14 cellular contexts compared by ENCODE assay signal in genomic region chr2:153106802-153107477, GRCh38.
A peak's percentile ranks its signal among the peaks of the same experiment; 100 is the strongest.
DNase-seq lines count a peak whose midpoint lies in the region; ATAC-seq and TF ChIP-seq lines count a peak whose summit lies in the region.
"Had no signal": no experiment of that assay in that cellular context is flagged by ENCODE, and none has a peak within 500 bp of the region (broad histone marks: within the 10 kb centered on the region; RNA-seq: fewer than 3 reads in every experiment).

No MANE protein-coding gene starts in this region.

- H3K4me1 Mint-ChIP-seq in CD4-positive, alpha-beta T cell (ENCODE audit: low read depth) = no peaks in the 10 kb centered on the region
- peaks cover 5% of the 10 kb centered on the region for H3K4me1 Mint-ChIP-seq in nephron progenitor cell

- H3K36me3 Mint-ChIP-seq in CD4-positive, alpha-beta T cell (ENCODE audit: low read depth) = no peaks in the 10 kb centered on the region
- H3K36me3 Mint-ChIP-seq in nephron progenitor cell (ENCODE audit: low read depth) = no peaks in the 10 kb centered on the region
- H3K36me3 Mint-ChIP-seq: IgD-negative memory B cell had no signal

- in situ Hi-C loops in Panc1 (cut with HindIII; ENCODE audit: low pct_unique_long_range_greater_than_20kb, low sequenced_read_pairs) = no loop called here

- no peaks in the 10 kb centered on the region for H3K4me1 ChIP-seq in Panc1 (ENCODE audit: control insufficient read depth, insufficient read depth, low read length)

- intact Hi-C loops in Panc1 (cut with micrococcal nuclease; ENCODE audit: unreplicated experiment) = no loop called here
- intact Hi-C loops in CD4-positive, alpha-beta T cell (cut with DNase I, micrococcal nuclease) = no loop called here

- no TSS peak for BruUV-seq in Panc1 (replicated peaks; lab: Mats Ljungman, UMichigan)

- H3K9me3 ChIP-seq in Panc1 (ENCODE audit: control insufficient read depth, insufficient read depth, low read depth, low read length) = no peaks in the 10 kb centered on the region
- no peaks in the 10 kb centered on the region for H3K9me3 ChIP-seq in CD4-positive, alpha-beta T cell (ENCODE audit: control insufficient read depth, low read length)

- H3K9me3 Mint-ChIP-seq in CD4-positive, alpha-beta T cell = no peaks in the 10 kb centered on the region
- H3K9me3 Mint-ChIP-seq in nephron progenitor cell = no peaks in the 10 kb centered on the region
- H3K9me3 Mint-ChIP-seq: activated T-helper 1 cell treated with anti-CD3 and anti-CD28 coated beads, Interleukin-12 subunit alpha, Interleukin-12 subunit beta, Interleukin-2, Interleukin-4 antibody, amounts not matched to agents 30 ng/mL and 10 ng/mL and 1 ng/mL, durations not matched to agents 14 hours and 24 hours and 36 hours had no signal

- DNase-seq in A172 (ENCODE audit: low spot score) = peak; percentile 9
- DNase-seq in EL = peak; percentile 0
- DNase-seq in Panc1 (ENCODE audit: low read depth, low spot score) = no peak
- DNase-seq in CD4-positive, alpha-beta T cell = no peak
- DNase-seq in DMS 273 (lab: John Stamatoyannopoulos, UW; ENCODE audit: unreplicated experiment) = no peak
- no peak for DNase-seq in nephron progenitor cell
- DNase-seq: central memory CD4-positive, alpha-beta T cell; islet precursor cell; NCI-H187 treated with DMSO at 0.1 percent for 48 hours; T-helper 9 cell had no signal

- no peak overlapping the region for H3K4me3 Mint-ChIP-seq in CD4-positive, alpha-beta T cell
- H3K4me3 Mint-ChIP-seq in nephron progenitor cell = no peak overlapping the region
- H3K4me3 Mint-ChIP-seq: activated T-helper 1 cell treated with anti-CD3 and anti-CD28 coated beads, Interleukin-12 subunit alpha, Interleukin-12 subunit beta, Interleukin-2, Interleukin-4 antibody, amounts not matched to agents 30 ng/mL and 10 ng/mL and 1 ng/mL, durations not matched to agents 14 hours and 24 hours and 36 hours; IgD-negative memory B cell had no signal

- H3K27ac Mint-ChIP-seq in CD4-positive, alpha-beta T cell = no peak overlapping the region
- H3K27ac Mint-ChIP-seq in nephron progenitor cell = no peak overlapping the region
- H3K27ac Mint-ChIP-seq: activated T-helper 1 cell treated with anti-CD3 and anti-CD28 coated beads, Interleukin-12 subunit alpha, Interleukin-12 subunit beta, Interleukin-2, Interleukin-4 antibody, amounts not matched to agents 30 ng/mL and 10 ng/mL and 1 ng/mL, durations not matched to agents 14 hours and 24 hours and 36 hours; IgD-negative memory B cell had no signal

- H3K36me3 ChIP-seq in Panc1 (ENCODE audit: control insufficient read depth, insufficient read depth, low read length) = no peaks in the 10 kb centered on the region

- ATAC-seq in HG02588 (IDR thresholded peaks at IDR 0.05; ENCODE audit: unreplicated experiment) (peak; percentile 54), Panc1 (no peak), GM19035 (IDR thresholded peaks at IDR 0.05; ENCODE audit: unreplicated experiment) (no peak)
- no peak for ATAC-seq in CD4-positive, alpha-beta T cell (ENCODE audit: poor library complexity)

- no peak overlapping the region for H3K27ac ChIP-seq in Panc1 (ENCODE audit: low read length)
- H3K27ac ChIP-seq in CD4-positive, alpha-beta T cell (ENCODE audit: low read depth, low read length) = no peak overlapping the region

- no peaks in the 10 kb centered on the region for H3K27me3 ChIP-seq in Panc1 (ENCODE audit: control insufficient read depth, insufficient read depth, low read length)
- H3K27me3 ChIP-seq in CD4-positive, alpha-beta T cell (ENCODE audit: control insufficient read depth, insufficient read depth, low read length) = no peaks in the 10 kb centered on the region

- peak overlapping the region; percentile 9 to 11; a peak in 2 of 4 replicates for H3K4me3 ChIP-seq in Panc1 (ENCODE audit: low read depth in 2 of 2, low read length in 2 of 2)

- no peak for TF ChIP-seq CTCF in Panc1 (IDR thresholded peaks at IDR 0.05)
- no peak for TF ChIP-seq CTCF in CD4-positive, alpha-beta T cell (IDR thresholded peaks at IDR 0.05)
- TF ChIP-seq CTCF in nephron progenitor cell (IDR thresholded peaks at IDR 0.05) = no peak

- CTCF ChIA-PET in Panc1 (lab: Charles Lee) = interaction anchor here (0.6 kb wide), 1 partner anchor 364 kb away, joined by 11 read pairs; no protein-coding TSS in a partner anchor
- CTCF ChIA-PET in CD4-positive, alpha-beta T cell (lab: Charles Lee) = no interaction called here

- POLR2A ChIA-PET in Panc1 (lab: Charles Lee) = no interaction called here
- POLR2A ChIA-PET in CD4-positive, alpha-beta T cell (lab: Charles Lee) = no interaction called here

- no peaks in the 10 kb centered on the region for H3K27me3 Mint-ChIP-seq in CD4-positive, alpha-beta T cell
- H3K27me3 Mint-ChIP-seq in nephron progenitor cell (ENCODE audit: low read depth, poor library complexity) = no peaks in the 10 kb centered on the region
- H3K27me3 Mint-ChIP-seq: IgD-negative memory B cell had no signal

Comparison
In these comparisons a context has a peak if more than half of its experiments do, and no peak if none do; other contexts are left out.
1. DNase-seq: peak in A172 (single experiment) and EL (single experiment); none in Panc1 (single experiment), CD4-positive, alpha-beta T cell (0 of 10), DMS 273 (single experiment) and nephron progenitor cell (single experiment).